ENCODE assay signal across 25 cellular contexts in the genomic region with DNA sequence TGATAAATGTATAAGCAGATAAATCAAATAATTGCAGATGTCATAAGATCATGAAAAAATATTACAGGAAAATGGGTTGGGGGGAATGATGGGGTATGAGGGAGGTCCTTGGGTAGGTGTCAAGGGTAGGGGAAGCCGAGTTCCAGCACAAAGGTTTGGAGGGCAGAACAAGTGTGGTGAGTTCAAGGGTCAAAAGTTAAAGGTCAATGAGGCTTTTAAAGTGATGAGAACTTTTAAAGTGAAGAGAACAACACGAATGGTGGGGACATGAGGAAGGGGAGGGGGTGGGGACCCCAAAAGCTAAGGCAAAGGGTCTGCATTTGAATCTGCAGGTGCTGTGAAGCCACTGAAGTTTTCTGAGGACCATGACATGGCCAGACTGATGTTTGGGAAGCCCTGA.
"Had no signal": no experiment of that assay in that cellular context is flagged by ENCODE, and none has a peak within 500 bp of the region (broad histone marks: within the 10 kb centered on the region; RNA-seq: fewer than 3 reads in every experiment).

No MANE protein-coding gene starts in this region.

- ATAC-seq: effector memory CD8-positive, alpha-beta T cell; esophagus mucosa; foreskin keratinocyte; gastrocnemius medialis; gastroesophageal sphincter; heart left ventricle; heart right ventricle had no signal

- DNase-seq: colonic mucosa; cortex of kidney; dermis blood vessel endothelial cell; dorsolateral prefrontal cortex; effector CD4-positive, alpha-beta T cell; effector CD8-positive, alpha-beta T cell; effector memory CD4-positive, alpha-beta T cell; effector memory CD8-positive, alpha-beta T cell; endodermal cell; erythroblast; esophagus squamous epithelium; foreskin fibroblast; foreskin keratinocyte; foreskin melanocyte; gastrocnemius medialis; heart left ventricle; heart right ventricle had no signal

- FAIRE-seq: colon, endometrium, endothelial cell of umbilical vein, frontal cortex had no signal

- H3K27ac ChIP-seq: colonic mucosa, dorsolateral prefrontal cortex, epithelial cell of prostate, esophagus muscularis mucosa, esophagus squamous epithelium, foreskin keratinocyte, gastrocnemius medialis, gastroesophageal sphincter, heart left ventricle, heart right ventricle had no signal

- H3K9me3 ChIP-seq: colonic mucosa, esophagus muscularis mucosa, esophagus squamous epithelium, gastrocnemius medialis, gastroesophageal sphincter, heart left ventricle, heart right ventricle had no signal

- H3K4me1 ChIP-seq: colonic mucosa, esophagus muscularis mucosa, esophagus squamous epithelium, foreskin keratinocyte, gastrocnemius medialis, gastroesophageal sphincter, heart left ventricle, heart right ventricle had no signal

- H3K36me3 ChIP-seq: colonic mucosa, esophagus muscularis mucosa, esophagus squamous epithelium, gastrocnemius medialis, gastroesophageal sphincter, heart left ventricle, heart right ventricle had no signal

- H3K27me3 ChIP-seq: colonic mucosa, dorsolateral prefrontal cortex, foreskin keratinocyte, gastrocnemius medialis had no signal

- H3K4me3 ChIP-seq: colonic mucosa, dorsolateral prefrontal cortex, esophagus muscularis mucosa, esophagus squamous epithelium, gastrocnemius medialis, gastroesophageal sphincter, heart left ventricle, heart right ventricle had no signal
